1 cellular context compared by ENCODE assay signal in genomic region chr10:134743-135600, GRCh38.
TF ChIP-seq lines count a peak whose summit lies in the region.

Gene ZMYND11, plus strand, starts transcription at chr10:135455. Its CDS starts 44,558 bp downstream, at chr10:180013.

TF ChIP-seq in H1, 55 proteins besides CTCF, POLR2A, EP300 and RAD21 (continued from another document):
- TF ChIP-seq CHD7 (IDR thresholded peaks at IDR 0.05; ENCODE audit: insufficient replicate concordance, low read length) = no peak
- no peak for TF ChIP-seq BRCA1 (IDR thresholded peaks at IDR 0.05; ENCODE audit: low read depth, low read length)
- no peak for TF ChIP-seq TEAD4 (IDR thresholded peaks at IDR 0.05; ENCODE audit: low read depth, low read length)
- peak; percentile 73 for TF ChIP-seq PHF8 (conservative IDR thresholded peaks at IDR 0.05; ENCODE audit: low read depth, low read length)
- TF ChIP-seq, protein P1, sequence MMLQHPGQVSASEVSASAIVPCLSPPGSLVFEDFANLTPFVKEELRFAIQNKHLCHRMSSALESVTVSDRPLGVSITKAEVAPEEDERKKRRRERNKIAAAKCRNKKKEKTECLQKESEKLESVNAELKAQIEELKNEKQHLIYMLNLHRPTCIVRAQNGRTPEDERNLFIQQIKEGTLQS (IDR thresholded peaks at IDR 0.05; ENCODE audit: insufficient read depth, low read depth, low read length) = no peak
- no peak for TF ChIP-seq BCL11A (IDR thresholded peaks at IDR 0.05; ENCODE audit: low read depth in 2 of 2, low read length in 2 of 2)
- no peak for TF ChIP-seq MAFK (IDR thresholded peaks at IDR 0.05; ENCODE audit: low read depth, low read length)
- TF ChIP-seq KDM1A (IDR thresholded peaks at IDR 0.05; ENCODE audit: borderline replicate concordance, low read length) = no peak
- TF ChIP-seq BACH1 (IDR thresholded peaks at IDR 0.05; ENCODE audit: low read length) = no peak
- no peak for TF ChIP-seq CEBPB (IDR thresholded peaks at IDR 0.05; ENCODE audit: low read depth, low read length)
- no peak for TF ChIP-seq E2F6 (IDR thresholded peaks at IDR 0.05)
- no peak for TF ChIP-seq POU5F1 (IDR thresholded peaks at IDR 0.05; ENCODE audit: low read depth, low read length)
- peak; percentile 40; the same call in 1 of the 2 replicates for TF ChIP-seq TBP (IDR thresholded peaks at IDR 0.05; ENCODE audit: low read depth, low read length)
- TF ChIP-seq RXRA (IDR thresholded peaks at IDR 0.05; ENCODE audit: insufficient read depth, low read depth, low read length) = no peak
- TF ChIP-seq EGR1 (IDR thresholded peaks at IDR 0.05; ENCODE audit: borderline replicate concordance, low read depth, low read length) = no peak
- no peak for TF ChIP-seq SRF (IDR thresholded peaks at IDR 0.05; ENCODE audit: low read depth, low read length)
- TF ChIP-seq ZNF274 (IDR thresholded peaks at IDR 0.05; ENCODE audit: borderline replicate concordance, extremely low read depth, low read length) = no peak
- TF ChIP-seq SIX5 (IDR thresholded peaks at IDR 0.05; ENCODE audit: low read depth, low read length) = no peak
- TF ChIP-seq CHD2 (IDR thresholded peaks at IDR 0.05; ENCODE audit: low read length) = no peak
- TF ChIP-seq KDM4A (IDR thresholded peaks at IDR 0.05; ENCODE audit: low read depth, low read length, severe bottlenecking) = peak; percentile 75
- no peak for TF ChIP-seq TCF12 (IDR thresholded peaks at IDR 0.05; ENCODE audit: low read depth, low read length)
- peak; percentile 54 for TF ChIP-seq ASH2L (IDR thresholded peaks at IDR 0.05; ENCODE audit: low read length)
- no peak for TF ChIP-seq CTBP2 (IDR thresholded peaks at IDR 0.05; ENCODE audit: borderline replicate concordance, insufficient read depth, insufficient read length, low read length)
- TF ChIP-seq CBX5 (IDR thresholded peaks at IDR 0.05; ENCODE audit: low read depth, low read length) = no peak
- TF ChIP-seq GABPA (IDR thresholded peaks at IDR 0.05; ENCODE audit: borderline replicate concordance, insufficient read depth, low read length) = no peak
- no peak for TF ChIP-seq NRF1 (IDR thresholded peaks at IDR 0.05; ENCODE audit: low read depth, low read length)
- no peak for TF ChIP-seq FOSL1 (IDR thresholded peaks at IDR 0.05; ENCODE audit: insufficient read depth, low read depth, low read length)
- TF ChIP-seq HDAC6 (IDR thresholded peaks at IDR 0.05; ENCODE audit: low read depth, low read length) = no peak
- TF ChIP-seq SP2 (IDR thresholded peaks at IDR 0.05; ENCODE audit: low read length) = no peak
- peak; percentile 72; the same call in 1 of the 2 replicates for TF ChIP-seq YY1 (IDR thresholded peaks at IDR 0.05; ENCODE audit: low read depth, low read length)
- TF ChIP-seq GTF2F1 (IDR thresholded peaks at IDR 0.05; ENCODE audit: borderline replicate concordance, low read depth, low read length) = no peak
- no peak for TF ChIP-seq JUND (IDR thresholded peaks at IDR 0.05; ENCODE audit: low read length)
- peak; percentile 53; the same call in 1 of the 2 replicates for TF ChIP-seq TAF1 (IDR thresholded peaks at IDR 0.05; ENCODE audit: low read depth, low read length)
- TF ChIP-seq SUZ12 (IDR thresholded peaks at IDR 0.05; ENCODE audit: low read length) = 0 out of 2 replicates have a peak, but pooled peaks have one; percentile 36
- no peak for TF ChIP-seq SP1 (IDR thresholded peaks at IDR 0.05; ENCODE audit: low read depth, low read length)
- no peak for TF ChIP-seq KDM5A (IDR thresholded peaks at IDR 0.05; ENCODE audit: low read length)
- TF ChIP-seq ATF2 (IDR thresholded peaks at IDR 0.05; ENCODE audit: low read length) = no peak
- no peak for TF ChIP-seq CBX8 (IDR thresholded peaks at IDR 0.05; ENCODE audit: borderline replicate concordance, low read depth, low read length)
- TF ChIP-seq CHD1 (IDR thresholded peaks at IDR 0.05; ENCODE audit: low read depth, low read length) = no peak
- TF ChIP-seq EZH2 (IDR thresholded peaks at IDR 0.05; ENCODE audit: low read depth, low read length, severe bottlenecking) = peak; percentile 18
- no peak for TF ChIP-seq RFX5 (IDR thresholded peaks at IDR 0.05; ENCODE audit: borderline replicate concordance, low read depth, low read length)
- TF ChIP-seq TAF7 (optimal IDR thresholded peaks at IDR 0.05; ENCODE audit: borderline replicate concordance, low read depth, low read length) = no peak
- no peak for TF ChIP-seq SP4 (IDR thresholded peaks at IDR 0.05; ENCODE audit: low read length)
- 0 out of 2 replicates have a peak, but pooled peaks have one; percentile 38 for TF ChIP-seq RBBP5 (IDR thresholded peaks at IDR 0.05; ENCODE audit: borderline replicate concordance, low read depth, low read length)
- peak; percentile 27; the same call in 1 of the 2 replicates for TF ChIP-seq POLR2AphosphoS5 (IDR thresholded peaks at IDR 0.05; ENCODE audit: low read depth, low read length)
- no peak for TF ChIP-seq SIRT6 (IDR thresholded peaks at IDR 0.05; ENCODE audit: low read length)
- TF ChIP-seq CREB1 (IDR thresholded peaks at IDR 0.05) = no peak
- TF ChIP-seq SAP30 (IDR thresholded peaks at IDR 0.05; ENCODE audit: insufficient read depth, insufficient replicate concordance, low read length) = no peak
- TF ChIP-seq NANOG (IDR thresholded peaks at IDR 0.05; ENCODE audit: insufficient read depth, low read depth, low read length, poor library complexity, severe bottlenecking) = no peak
- TF ChIP-seq, protein P2, sequence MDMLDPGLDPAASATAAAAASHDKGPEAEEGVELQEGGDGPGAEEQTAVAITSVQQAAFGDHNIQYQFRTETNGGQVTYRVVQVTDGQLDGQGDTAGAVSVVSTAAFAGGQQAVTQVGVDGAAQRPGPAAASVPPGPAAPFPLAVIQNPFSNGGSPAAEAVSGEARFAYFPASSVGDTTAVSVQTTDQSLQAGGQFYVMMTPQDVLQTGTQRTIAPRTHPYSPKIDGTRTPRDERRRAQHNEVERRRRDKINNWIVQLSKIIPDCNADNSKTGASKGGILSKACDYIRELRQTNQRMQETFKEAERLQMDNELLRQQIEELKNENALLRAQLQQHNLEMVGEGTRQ (IDR thresholded peaks at IDR 0.05; ENCODE audit: low read length) = no peak
